Comparison of ENCODE assay signal across 13 cellular contexts in the genomic region with DNA sequence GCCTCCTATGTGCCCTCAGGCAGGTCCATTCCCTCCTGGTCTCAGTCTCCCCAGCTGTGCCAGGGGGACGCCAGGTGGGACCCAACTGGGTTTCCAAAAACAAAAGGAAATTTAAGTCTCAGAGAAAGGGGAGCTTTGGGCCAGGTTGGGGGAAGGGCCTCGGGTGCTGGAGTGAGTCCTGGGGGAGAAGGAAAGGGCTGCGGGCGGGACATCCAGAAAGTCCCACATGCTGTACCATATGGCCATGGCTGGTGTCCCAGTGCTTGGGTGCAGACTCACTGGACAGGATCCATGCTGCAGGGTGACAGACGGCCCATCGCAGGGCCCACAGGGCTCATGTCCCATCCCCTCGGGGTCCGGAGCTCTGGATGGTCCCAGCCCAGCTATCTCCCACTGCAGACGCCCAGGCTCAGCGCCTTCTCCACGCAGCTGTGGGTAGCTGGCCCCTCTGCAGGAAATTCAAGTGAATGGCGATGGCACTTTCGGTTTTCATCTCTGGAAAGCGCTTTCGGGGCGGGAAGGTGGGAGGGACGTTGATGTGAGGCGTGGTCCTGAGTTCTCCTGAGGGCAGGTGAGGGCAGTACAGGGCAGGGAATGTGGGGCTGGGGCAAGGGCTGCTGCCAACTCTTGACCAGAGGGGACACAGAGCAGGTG. TPM values are rescaled to one million over a fixed set of nuclear protein-coding genes. Genes with fewer than 3 reads are reported as not detected.
"Had no signal": no experiment of that assay in that cellular context is flagged by ENCODE, and none has a peak within 500 bp of the region (broad histone marks: within the 10 kb centered on the region; RNA-seq: fewer than 3 reads in every experiment).

No MANE protein-coding gene starts in this region.

RNA-seq across cellular contexts. Expression of a gene that starts 1.1 kb away (rescaled TPM):
- total RNA-seq: activated CD4-positive, alpha-beta memory T cell treated with anti-CD3 and anti-CD28 coated beads for 36 hours; dermis blood vessel endothelial cell; endodermal cell; epithelial cell of proximal tubule; gastrocnemius medialis; heart left ventricle; left cardiac atrium; lower lobe of right lung; renal cortical epithelial cell; thyroid gland; vagina had no signal
- polyA plus RNA-seq: heart left ventricle, immature natural killer cell, SK-N-SH had no signal

RNA-seq across cellular contexts. Expression of a gene that starts 7.9 kb away (rescaled TPM):
- total RNA-seq: activated CD4-positive, alpha-beta memory T cell treated with anti-CD3 and anti-CD28 coated beads for 36 hours; dermis blood vessel endothelial cell; endodermal cell; epithelial cell of proximal tubule; gastrocnemius medialis; heart left ventricle; left cardiac atrium; lower lobe of right lung; renal cortical epithelial cell; vagina had no signal
- polyA plus RNA-seq: heart left ventricle, immature natural killer cell, SK-N-SH had no signal
